In genomic region chr12:92593734-92594402, GRCh38 we compare ENCODE assay signal across 8 cellular contexts.
DNase-seq lines count a peak whose midpoint lies in the region; ATAC-seq and TF ChIP-seq lines count a peak whose summit lies in the region.

No MANE protein-coding gene starts in this region.

- DNase-seq in 8988T = peak; percentile 36
- DNase-seq in GM19238 (ENCODE audit: insufficient read length, low spot score) = peak; percentile 62
- DNase-seq in T-cell = peak; percentile 40 to 94 (median 82)
- DNase-seq in activated naive CD8-positive, alpha-beta T cell treated with anti-CD3 and anti-CD28 coated beads, Interleukin-2, amount 50 U/mL, for 24 hours = peak; percentile 68
- DNase-seq in stimulated activated CD8-positive, alpha-beta memory T cell treated with anti-CD3 and anti-CD28 coated beads, Interleukin-2, amount 100 ng/mL, for 1 hour (ENCODE audit: low read depth in 2 of 2) = peak; percentile 52 to 61
- DNase-seq in DMS114 treated with DMSO at 0.1 percent for 48 hours (lab: John Stamatoyannopoulos, UW; ENCODE audit: unreplicated experiment) = no peak

- no peaks in the 10 kb centered on the region for H3K9me3 ChIP-seq in liver (ENCODE audit: control insufficient read depth in 4 of 4, low read length in 3 of 4)

- no peak for TF ChIP-seq CTCF in liver (IDR thresholded peaks at IDR 0.05; ENCODE audit: low read depth, low read length, missing input control)

- peaks cover 41 to 81% (median 76%) of the 10 kb centered on the region in 3 donors for H3K4me1 Mint-ChIP-seq in T-cell
- peaks cover 80% of the 10 kb centered on the region for H3K4me1 Mint-ChIP-seq in activated naive CD8-positive, alpha-beta T cell treated with anti-CD3 and anti-CD28 coated beads, Interleukin-2, amount 50 U/mL, for 24 hours

- no peaks in the 10 kb centered on the region for H3K4me1 ChIP-seq in liver (ENCODE audit: control insufficient read depth in 4 of 4, insufficient read depth in 4 of 4, low read length in 3 of 4)

- POLR2A ChIA-PET in T-cell (lab: Charles Lee) = interaction anchor here (0.5 to 5.5 kb wide), 14 partner anchors 14 to 921 kb away, joined by 3 to 91 read pairs (median 4); partner anchors contain the start of gene BTG1 (in 2 of the 2)

- no peaks in the 10 kb centered on the region for H3K36me3 ChIP-seq in liver (ENCODE audit: control insufficient read depth in 4 of 4, insufficient read depth in 3 of 4, low read depth in 1 of 4, low read length in 3 of 4)

- peak overlapping the region; percentile 37 to 42 (median 40) for H3K4me3 Mint-ChIP-seq in T-cell
- peak overlapping the region; percentile 55 for H3K4me3 Mint-ChIP-seq in activated naive CD8-positive, alpha-beta T cell treated with anti-CD3 and anti-CD28 coated beads, Interleukin-2, amount 50 U/mL, for 24 hours

- H3K9me3 Mint-ChIP-seq in T-cell = peaks cover 0 to 8% (median 7%) of the 10 kb centered on the region in 3 donors
- peaks cover 18% of the 10 kb centered on the region for H3K9me3 Mint-ChIP-seq in activated naive CD8-positive, alpha-beta T cell treated with anti-CD3 and anti-CD28 coated beads, Interleukin-2, amount 50 U/mL, for 24 hours

- 53% methylated on average over 8 of the region's 8 CpGs for WGBS in liver

- ATAC-seq in HG03354 (IDR thresholded peaks at IDR 0.05; ENCODE audit: poor library complexity, severe bottlenecking, unreplicated experiment) = peak; percentile 100
- peak; percentile 92 to 94 (median 92) for ATAC-seq in T-cell (replicated peaks in 1 of 4)
- ATAC-seq in activated naive CD8-positive, alpha-beta T cell treated with anti-CD3 and anti-CD28 coated beads, Interleukin-2, amount 50 U/mL, for 24 hours = peak; percentile 99

- peak overlapping the region; percentile 97 to 99 for H3K27ac Mint-ChIP-seq in T-cell
- H3K27ac Mint-ChIP-seq in activated naive CD8-positive, alpha-beta T cell treated with anti-CD3 and anti-CD28 coated beads, Interleukin-2, amount 50 U/mL, for 24 hours = peak overlapping the region; percentile 91

- peak overlapping the region; percentile 39 to 49 for H3K27ac ChIP-seq in liver (ENCODE audit: low read depth in 1 of 2, low read length in 2 of 2)

- H3K27me3 Mint-ChIP-seq in T-cell = no peaks in the 10 kb centered on the region
- no peaks in the 10 kb centered on the region for H3K27me3 Mint-ChIP-seq in activated naive CD8-positive, alpha-beta T cell treated with anti-CD3 and anti-CD28 coated beads, Interleukin-2, amount 50 U/mL, for 24 hours

- peak overlapping the region in 1 of 2 donors; percentile 24 for H3K9ac ChIP-seq in liver (ENCODE audit: low read depth in 1 of 2, low read length in 2 of 2)

- no peaks in the 10 kb centered on the region for H3K27me3 ChIP-seq in liver (ENCODE audit: control insufficient read depth in 4 of 4, insufficient read depth in 4 of 4, low read length in 3 of 4)

- peak in 1 of 2 donors; percentile 12 for TF ChIP-seq RAD21 in liver (IDR thresholded peaks at IDR 0.05)

- no peak overlapping the region for H3K4me3 ChIP-seq in liver (ENCODE audit: low read depth in 1 of 3, low read length in 3 of 3)

- peaks cover 9% of the 10 kb centered on the region for H3K36me3 Mint-ChIP-seq in T-cell
- H3K36me3 Mint-ChIP-seq in activated naive CD8-positive, alpha-beta T cell treated with anti-CD3 and anti-CD28 coated beads, Interleukin-2, amount 50 U/mL, for 24 hours (ENCODE audit: low read depth) = peaks cover 9% of the 10 kb centered on the region

- CTCF ChIA-PET in T-cell (lab: Charles Lee) = interaction anchor here in 1 of 2 donors (0.5 to 2.7 kb wide), 7 partner anchors 14 to 1230 kb away, joined by 3 to 14 read pairs (median 5); no protein-coding TSS in a partner anchor

TF ChIP-seq in liver, 16 proteins besides CTCF, POLR2A, EP300 and RAD21:
- TF ChIP-seq EGR1 (IDR thresholded peaks at IDR 0.05; ENCODE audit: low read depth in 2 of 2) = no peak
- no peak for TF ChIP-seq HNF4G (IDR thresholded peaks at IDR 0.05)
- TF ChIP-seq NR2F2 (IDR thresholded peaks at IDR 0.05) = no peak
- peak; percentile 53 to 55 for TF ChIP-seq RXRA (IDR thresholded peaks at IDR 0.05)
- no peak for TF ChIP-seq YY1 (IDR thresholded peaks at IDR 0.05)
- TF ChIP-seq GABPA (IDR thresholded peaks at IDR 0.05 in 1 of 2, conservative IDR thresholded peaks at IDR 0.05 in 1 of 2) = peak; percentile 54 to 75
- peak; percentile 38 for TF ChIP-seq REST (IDR thresholded peaks at IDR 0.05)
- TF ChIP-seq HNF4A (conservative IDR thresholded peaks at IDR 0.05) = peak in 1 of 2 donors; percentile 35
- TF ChIP-seq FOXA2 (IDR thresholded peaks at IDR 0.05) = peak; percentile 20
- TF ChIP-seq, protein P1, sequence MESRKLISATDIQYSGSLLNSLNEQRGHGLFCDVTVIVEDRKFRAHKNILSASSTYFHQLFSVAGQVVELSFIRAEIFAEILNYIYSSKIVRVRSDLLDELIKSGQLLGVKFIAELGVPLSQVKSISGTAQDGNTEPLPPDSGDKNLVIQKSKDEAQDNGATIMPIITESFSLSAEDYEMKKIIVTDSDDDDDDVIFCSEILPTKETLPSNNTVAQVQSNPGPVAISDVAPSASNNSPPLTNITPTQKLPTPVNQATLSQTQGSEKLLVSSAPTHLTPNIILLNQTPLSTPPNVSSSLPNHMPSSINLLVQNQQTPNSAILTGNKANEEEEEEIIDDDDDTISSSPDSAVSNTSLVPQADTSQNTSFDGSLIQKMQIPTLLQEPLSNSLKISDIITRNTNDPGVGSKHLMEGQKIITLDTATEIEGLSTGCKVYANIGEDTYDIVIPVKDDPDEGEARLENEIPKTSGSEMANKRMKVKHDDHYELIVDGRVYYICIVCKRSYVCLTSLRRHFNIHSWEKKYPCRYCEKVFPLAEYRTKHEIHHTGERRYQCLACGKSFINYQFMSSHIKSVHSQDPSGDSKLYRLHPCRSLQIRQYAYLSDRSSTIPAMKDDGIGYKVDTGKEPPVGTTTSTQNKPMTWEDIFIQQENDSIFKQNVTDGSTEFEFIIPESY (IDR thresholded peaks at IDR 0.05) = no peak
- no peak for TF ChIP-seq ATF3 (IDR thresholded peaks at IDR 0.05)
- peak in 1 of 2 donors; percentile 50 for TF ChIP-seq JUND (IDR thresholded peaks at IDR 0.05)
- no peak for TF ChIP-seq TAF1 (conservative IDR thresholded peaks at IDR 0.05)
- TF ChIP-seq FOXA1 (IDR thresholded peaks at IDR 0.05) = no peak
- TF ChIP-seq, protein P2, sequence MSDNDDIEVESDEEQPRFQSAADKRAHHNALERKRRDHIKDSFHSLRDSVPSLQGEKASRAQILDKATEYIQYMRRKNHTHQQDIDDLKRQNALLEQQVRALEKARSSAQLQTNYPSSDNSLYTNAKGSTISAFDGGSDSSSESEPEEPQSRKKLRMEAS (IDR thresholded peaks at IDR 0.05) = no peak
- peak; percentile 64 for TF ChIP-seq SP1 (IDR thresholded peaks at IDR 0.05)
TF ChIP-seq in liver: peak in this region for 7.
